8 cellular contexts compared by ENCODE assay signal in the genomic region with DNA sequence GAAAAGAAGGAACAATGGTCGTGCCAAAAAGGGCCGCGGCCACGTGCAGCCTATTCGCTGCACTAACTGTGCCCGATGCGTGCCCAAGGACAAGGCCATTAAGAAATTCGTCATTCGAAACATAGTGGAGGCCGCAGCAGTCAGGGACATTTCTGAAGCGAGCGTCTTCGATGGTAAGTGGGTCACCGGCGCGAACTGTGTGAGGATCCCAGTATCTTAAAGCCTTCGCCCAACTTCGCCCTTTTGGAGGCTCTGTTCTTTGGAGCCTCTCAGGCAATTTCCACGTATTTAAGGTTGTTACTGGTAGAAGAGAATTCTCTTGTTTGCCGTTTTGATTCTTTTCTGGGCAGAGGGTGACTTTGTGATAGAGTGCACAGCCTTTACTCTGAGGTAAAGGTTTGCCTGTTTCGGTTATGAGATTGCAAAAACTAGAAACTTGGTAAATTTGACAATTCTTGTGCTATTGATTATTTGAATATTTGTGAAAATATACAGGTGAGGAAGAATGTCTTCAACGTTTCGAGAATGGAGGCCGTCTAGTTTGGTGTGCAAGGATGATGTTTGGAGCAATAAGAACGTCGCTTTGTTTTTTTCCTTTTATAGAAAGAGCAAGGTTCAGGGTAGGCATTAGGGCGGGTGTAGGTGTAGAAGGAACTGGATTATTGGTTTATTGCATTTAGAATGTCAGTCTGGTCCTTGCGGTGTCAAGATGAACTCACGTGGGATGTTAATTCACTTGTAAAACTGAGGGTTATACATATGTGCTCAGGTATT. TPM values are rescaled to one million over a fixed set of nuclear protein-coding genes. Genes with fewer than 3 reads are reported as not detected.
DNase-seq lines count a peak whose midpoint lies in the region; ATAC-seq and TF ChIP-seq lines count a peak whose summit lies in the region.

No MANE protein-coding gene starts in this region.

- peaks cover 36% of the 10 kb centered on the region for H3K4me1 Mint-ChIP-seq in chondrocyte (ENCODE audit: low read depth)

- no peak for TF ChIP-seq CTCF in AG04449 (IDR thresholded peaks at IDR 0.05; ENCODE audit: insufficient read depth, low read length, missing control alignments)
- no peak for TF ChIP-seq CTCF in chondrocyte (IDR thresholded peaks at IDR 0.05)

- peak overlapping the region; percentile 90 for H3K27ac ChIP-seq in KOPT-K1 (ENCODE audit: low read depth, low read length, poor library complexity, severe bottlenecking)
- H3K27ac ChIP-seq in muscle layer of duodenum (ENCODE audit: low read length), result peak overlapping the region; percentile 93

- CTCF ChIA-PET in AG04449 (lab: Yijun Ruan, JAX), result no interaction called here

- peak overlapping the region; percentile 97 for H3K27ac Mint-ChIP-seq in chondrocyte (ENCODE audit: unreplicated experiment)

- POLR2A ChIA-PET in AG04449 (lab: Yijun Ruan, JAX), result no interaction called here

- H3K27me3 ChIP-seq in muscle layer of duodenum (ENCODE audit: low read depth, low read length), result no peaks in the 10 kb centered on the region

- peaks cover 10% of the 10 kb centered on the region for H3K36me3 Mint-ChIP-seq in chondrocyte (ENCODE audit: low read depth)

- peaks cover 9 to 17% of the 10 kb centered on the region in 2 donors for H3K4me1 ChIP-seq in muscle layer of duodenum (ENCODE audit: control insufficient read depth in 1 of 2, insufficient read depth in 2 of 2, low read length in 2 of 2)

- H3K4me3 Mint-ChIP-seq in chondrocyte (ENCODE audit: unreplicated experiment), result peak overlapping the region; percentile 92

- DNase-seq in AG04449 (ENCODE audit: low read depth, low spot score) (no peak), chondrocyte (ENCODE audit: low spot score) (no peak), NCI-H2171 treated with DMSO at 0.1 percent for 48 hours (lab: John Stamatoyannopoulos, UW) (no peak), DMS153 (lab: John Stamatoyannopoulos, UW) (no peak), NCI-H2227 (lab: John Stamatoyannopoulos, UW; ENCODE audit: unreplicated experiment) (no peak)

- H3K4me3 ChIP-seq in AG04449 (ENCODE audit: low read depth, low read length), result peak overlapping the region; percentile 95
- H3K4me3 ChIP-seq in muscle layer of duodenum (ENCODE audit: low read depth in 1 of 2, low read length in 2 of 2), result peak overlapping the region; percentile 78 to 89

- H3K9me3 Mint-ChIP-seq in chondrocyte (ENCODE audit: low read depth), result no peaks in the 10 kb centered on the region

- H3K36me3 ChIP-seq in KOPT-K1 (ENCODE audit: insufficient read depth, low read length), result peaks cover 44% of the 10 kb centered on the region
- peaks cover 20 to 22% of the 10 kb centered on the region in 2 donors for H3K36me3 ChIP-seq in muscle layer of duodenum (ENCODE audit: control insufficient read depth in 1 of 2, insufficient read depth in 2 of 2, low read length in 2 of 2)

- H3K27me3 Mint-ChIP-seq in chondrocyte (ENCODE audit: low read depth), result no peaks in the 10 kb centered on the region

- H3K9me3 ChIP-seq in KOPT-K1 (ENCODE audit: insufficient read depth, low read length, poor library complexity, severe bottlenecking), result no peaks in the 10 kb centered on the region
- no peaks in the 10 kb centered on the region for H3K9me3 ChIP-seq in muscle layer of duodenum (ENCODE audit: control insufficient read depth in 1 of 2, low read length in 2 of 2)

- ATAC-seq in HG02981 (IDR thresholded peaks at IDR 0.05; ENCODE audit: unreplicated experiment), result no peak

RNA-seq across cellular contexts. Expression of a gene that starts 0.9 kb away (rescaled TPM):
- 15.8 to 27.8 TPM (median 19.5 TPM) in 3 replicates for total RNA-seq in chondrocyte

RNA-seq across cellular contexts. Expression of a gene that starts 21.8 kb away (rescaled TPM):
- 5.3 to 6.1 TPM (median 5.7 TPM) in 3 replicates for total RNA-seq in chondrocyte

RNA-seq across cellular contexts. Expression of a gene that starts 37.3 kb away (rescaled TPM):
- 0.52 to 1.7 TPM (median 1.4 TPM) in 3 replicates for total RNA-seq in chondrocyte

RNA-seq across cellular contexts. Expression of a gene that starts 45.5 kb away (rescaled TPM):
- 11.4 to 18.2 TPM (median 13.9 TPM) in 3 replicates for total RNA-seq in chondrocyte
